26 cellular contexts compared by ENCODE assay signal in genomic region chr15:24752354-24752753, GRCh38.
"Had no signal": no experiment of that assay in that cellular context is flagged by ENCODE, and none has a peak within 500 bp of the region (broad histone marks: within the 10 kb centered on the region; RNA-seq: fewer than 3 reads in every experiment).

No MANE protein-coding gene starts in this region.

- DNase-seq: dorsolateral prefrontal cortex; effector CD4-positive, alpha-beta T cell; foreskin fibroblast; gastrocnemius medialis; heart left ventricle; kidney glomerular epithelial cell; left ventricle myocardium superior; lower lobe of right lung; natural killer cell; stimulated activated CD4-positive, alpha-beta T cell treated with anti-CD3 and anti-CD28 coated beads, Interleukin-12 subunit alpha, Interleukin-12 subunit beta, amount 100 ng/mL, for 4 hours; stimulated activated CD4-positive, alpha-beta T cell treated with anti-CD3 and anti-CD28 coated beads, Interleukin-1b, Interleukin-23, amount 100 ng/mL, for 48 hours; stimulated activated CD4-positive, alpha-beta T cell treated with anti-CD3 and anti-CD28 coated beads, Interleukin-4, amount 100 ng/mL, for 1 hour; stimulated activated CD8-positive, alpha-beta memory T cell treated with anti-CD3 and anti-CD28 coated beads, Interleukin-4, amount 100 ng/mL, for 48 hours; stimulated activated naive CD4-positive, alpha-beta T cell; stimulated activated naive CD8-positive, alpha-beta T cell treated with anti-CD3 and anti-CD28 coated beads, Interleukin-15, amount 100 ng/mL, for 72 hours; trophoblast cell had no signal

- H3K27ac Mint-ChIP-seq: natural killer cell; stimulated activated naive CD8-positive, alpha-beta T cell treated with anti-CD3 and anti-CD28 coated beads, Interleukin-15, amount 100 ng/mL, for 72 hours had no signal

- H3K9me3 ChIP-seq: prostate gland, suprapubic skin, vagina had no signal

- H3K4me1 Mint-ChIP-seq: natural killer cell; neural crest cell; stimulated activated naive CD8-positive, alpha-beta T cell treated with anti-CD3 and anti-CD28 coated beads, Interleukin-15, amount 100 ng/mL, for 72 hours had no signal

- H3K79me2 ChIP-seq: hepatocyte had no signal

- H3K4me2 ChIP-seq: hepatocyte, smooth muscle cell had no signal

- H3K4me3 ChIP-seq: dorsolateral prefrontal cortex, gastrocnemius medialis, heart left ventricle, hepatocyte, lower lobe of right lung, prostate gland, right atrium auricular region, smooth muscle cell, suprapubic skin, vagina had no signal

- ATAC-seq: esophagus mucosa; gastrocnemius medialis; heart left ventricle; left ventricle myocardium superior; lower lobe of right lung; natural killer cell; sciatic nerve; stimulated activated naive CD8-positive, alpha-beta T cell treated with anti-CD3 and anti-CD28 coated beads, Interleukin-15, amount 100 ng/mL, for 72 hours had no signal

- H2AFZ ChIP-seq: hepatocyte had no signal

- H3K9me3 Mint-ChIP-seq: neural crest cell had no signal

- H3K27me3 Mint-ChIP-seq: stimulated activated naive CD8-positive, alpha-beta T cell treated with anti-CD3 and anti-CD28 coated beads, Interleukin-15, amount 100 ng/mL, for 72 hours had no signal

- H3K36me3 ChIP-seq: gastrocnemius medialis, heart left ventricle, lower lobe of right lung, prostate gland, right atrium auricular region, suprapubic skin, vagina had no signal

- H3K4me1 ChIP-seq: gastrocnemius medialis, heart left ventricle, lower lobe of right lung, prostate gland, right atrium auricular region, suprapubic skin, vagina had no signal

- H3K27me3 ChIP-seq: gastrocnemius medialis, heart left ventricle, hepatocyte, right atrium auricular region, suprapubic skin, vagina had no signal

- H3K4me3 Mint-ChIP-seq: natural killer cell; neural crest cell; stimulated activated naive CD8-positive, alpha-beta T cell treated with anti-CD3 and anti-CD28 coated beads, Interleukin-15, amount 100 ng/mL, for 72 hours had no signal

- H3K27ac ChIP-seq: dorsolateral prefrontal cortex, epithelial cell of prostate, gastrocnemius medialis, heart left ventricle, hepatocyte, lower lobe of right lung, prostate gland, right atrium auricular region, suprapubic skin, vagina had no signal

- H3K36me3 Mint-ChIP-seq: natural killer cell had no signal
